22 cellular contexts compared by ENCODE assay signal in the genomic region with DNA sequence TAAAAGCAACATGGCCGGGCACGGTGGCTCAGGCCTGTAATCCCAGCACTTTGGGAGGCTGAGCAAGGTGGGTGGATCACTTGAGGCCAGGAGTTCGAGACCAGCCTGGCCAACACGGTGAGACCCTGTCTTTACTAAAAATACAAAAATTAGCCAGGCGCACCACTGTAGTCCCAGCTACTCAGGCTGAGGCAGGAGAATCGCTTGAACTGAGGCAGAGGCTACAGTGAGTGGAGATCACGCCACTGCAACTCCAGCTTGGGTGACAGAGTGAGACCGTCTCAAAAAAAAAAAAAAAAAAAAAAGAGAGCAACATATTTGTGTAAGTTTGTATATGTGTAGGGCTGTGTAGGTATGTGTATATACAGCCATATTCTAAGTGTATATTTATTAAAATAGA. TPM values are rescaled to one million over a fixed set of nuclear protein-coding genes. Genes with fewer than 3 reads are reported as not detected.
DNase-seq lines count a peak whose midpoint lies in the region; ATAC-seq, FAIRE-seq and TF ChIP-seq lines count a peak whose summit lies in the region.
"Had no signal": no experiment of that assay in that cellular context is flagged by ENCODE, and none has a peak within 500 bp of the region (broad histone marks: within the 10 kb centered on the region; RNA-seq: fewer than 3 reads in every experiment).

No MANE protein-coding gene starts in this region.

- intact Hi-C loops in activated CD8-positive, alpha-beta T cell treated with anti-CD3 and anti-CD28 coated beads for 36 hours (cut with micrococcal nuclease) = loop anchor here (10.0 kb wide), 1 partner anchor 318 kb away; no protein-coding TSS in a partner anchor

- no peak for TF ChIP-seq CTCF in activated CD8-positive, alpha-beta T cell treated with anti-CD3 and anti-CD28 coated beads for 36 hours (IDR thresholded peaks at IDR 0.05)
- no peak for TF ChIP-seq CTCF in nephron progenitor cell (IDR thresholded peaks at IDR 0.05)
- TF ChIP-seq CTCF in foreskin fibroblast (IDR thresholded peaks at IDR 0.05; ENCODE audit: low read depth, low read length) = no peak

- no peaks in the 10 kb centered on the region for H3K9me3 ChIP-seq in GM23248 (ENCODE audit: low read depth)
- H3K9me3 ChIP-seq in T-helper 17 cell (ENCODE audit: control insufficient read depth, low read length, poor library complexity, severe bottlenecking) = no peaks in the 10 kb centered on the region
- H3K9me3 ChIP-seq: esophagus muscularis mucosa, prostate gland, vagina had no signal

- whole genome bisulfite sequencing in GM23248 (ENCODE audit: low coverage in 1 of 2, low lambda C conversion rate in 2 of 2, missing lambda C conversion rate in 2 of 2), 2 experiments = 96 to 100% methylated on average over 8 of the region's 8 CpGs

- H3K36me3 ChIP-seq in GM23248 (ENCODE audit: low read depth) = peaks cover 44% of the 10 kb centered on the region

- H3K4me2 ChIP-seq in GM23248 (ENCODE audit: unreplicated experiment) = no peak overlapping the region
- H3K4me2 ChIP-seq: neural progenitor cell had no signal

- no peak overlapping the region for H2AFZ ChIP-seq in GM23248
- H2AFZ ChIP-seq: neural progenitor cell had no signal

- H3K4me1 Mint-ChIP-seq in activated CD8-positive, alpha-beta T cell treated with anti-CD3 and anti-CD28 coated beads for 36 hours (ENCODE audit: low read depth) = peaks cover 23% of the 10 kb centered on the region
- peaks cover 19% of the 10 kb centered on the region for H3K4me1 Mint-ChIP-seq in activated CD8-positive, alpha-beta T cell treated with anti-CD3 and anti-CD28 coated beads, Interleukin-2, amount 10 ng/mL, durations not matched to agents 7 days and 5 days (ENCODE audit: low read depth)
- peaks cover 12% of the 10 kb centered on the region for H3K4me1 Mint-ChIP-seq in T-helper 17 cell
- H3K4me1 Mint-ChIP-seq in nephron progenitor cell = peaks cover 8% of the 10 kb centered on the region

- H3K27me3 Mint-ChIP-seq in activated CD8-positive, alpha-beta T cell treated with anti-CD3 and anti-CD28 coated beads for 36 hours = no peaks in the 10 kb centered on the region
- H3K27me3 Mint-ChIP-seq in activated CD8-positive, alpha-beta T cell treated with anti-CD3 and anti-CD28 coated beads, Interleukin-2, amount 10 ng/mL, durations not matched to agents 7 days and 5 days (ENCODE audit: low read depth) = no peaks in the 10 kb centered on the region
- H3K27me3 Mint-ChIP-seq in T-helper 17 cell (no peaks in the 10 kb centered on the region), nephron progenitor cell (ENCODE audit: low read depth, poor library complexity) (peaks cover 2% of the 10 kb centered on the region)

- H3K27ac ChIP-seq in GM23248 = peak overlapping the region; percentile 14; the same call in 1 of the 2 replicates
- H3K27ac ChIP-seq: esophagus muscularis mucosa, neural progenitor cell, prostate gland, vagina had no signal

- no peak for DNase-seq in activated CD8-positive, alpha-beta T cell treated with anti-CD3 and anti-CD28 coated beads for 36 hours
- DNase-seq in activated CD8-positive, alpha-beta T cell treated with anti-CD3 and anti-CD28 coated beads, Interleukin-2, amount 10 ng/mL, durations not matched to agents 7 days and 5 days = no peak
- DNase-seq in GM23248 (no peak), T-helper 17 cell (no peak), nephron progenitor cell (no peak), foreskin fibroblast (no peak), frontal cortex (ENCODE audit: low spot score in 2 of 2) (no peak)
- DNase-seq in activated naive CD4-positive, alpha-beta T cell treated with anti-CD3 and anti-CD28 coated beads, Interleukin-2, amount 50 U/mL, for 16 hours = no peak
- DNase-seq: activated effector memory CD4-positive, alpha-beta T cell treated with Interleukin-2 at 50 U/mL for 16 hours; amniotic stem cell; left cardiac atrium; midbrain; NCI-H524 treated with DMSO at 0.1 percent for 48 hours; SIG-M5; stimulated activated CD4-positive, alpha-beta T cell treated with anti-CD3 and anti-CD28 coated beads, Interleukin-4, amount 100 ng/mL, for 24 hours had no signal

- FAIRE-seq in frontal cortex (lab: Jason Lieb, UNC) = no peak

- H3K9ac ChIP-seq in GM23248 = no peak overlapping the region
- H3K9ac ChIP-seq: neural progenitor cell had no signal

- H4K20me1 ChIP-seq in GM23248 (ENCODE audit: insufficient read depth) = no peaks in the 10 kb centered on the region; the same call in 1 of the 2 replicates

- no peaks in the 10 kb centered on the region for H3K9me3 Mint-ChIP-seq in activated CD8-positive, alpha-beta T cell treated with anti-CD3 and anti-CD28 coated beads for 36 hours
- no peaks in the 10 kb centered on the region for H3K9me3 Mint-ChIP-seq in activated CD8-positive, alpha-beta T cell treated with anti-CD3 and anti-CD28 coated beads, Interleukin-2, amount 10 ng/mL, durations not matched to agents 7 days and 5 days (ENCODE audit: insufficient read depth)
- H3K9me3 Mint-ChIP-seq in nephron progenitor cell = no peaks in the 10 kb centered on the region
- H3K9me3 Mint-ChIP-seq: CD14-positive monocyte; neural progenitor cell; T-helper 2 cell treated with Interferon-gamma antibody and Interleukin-4, amounts not matched to agents 5 μg/mL and 100 μg/mL, for 36 hours had no signal

- H3K4me3 ChIP-seq in GM23248 = no peak overlapping the region
- H3K4me3 ChIP-seq in foreskin fibroblast (ENCODE audit: low read depth in 1 of 2, low read length in 2 of 2) = no peak overlapping the region
- H3K4me3 ChIP-seq: esophagus muscularis mucosa, neural progenitor cell, prostate gland, vagina had no signal

- no peak for ATAC-seq in activated CD8-positive, alpha-beta T cell treated with anti-CD3 and anti-CD28 coated beads for 36 hours
- no peak for ATAC-seq in activated CD8-positive, alpha-beta T cell treated with anti-CD3 and anti-CD28 coated beads, Interleukin-2, amount 10 ng/mL, durations not matched to agents 7 days and 5 days
- ATAC-seq in T-helper 17 cell = no peak
- ATAC-seq: activated CD4-positive, CD25-positive, alpha-beta regulatory T cell treated with anti-CD3 and anti-CD28 coated beads, Interleukin-2, amount 50 U/mL, for 24 hours; left cardiac atrium had no signal

- peak overlapping the region; percentile 34 for H3K27ac Mint-ChIP-seq in activated CD8-positive, alpha-beta T cell treated with anti-CD3 and anti-CD28 coated beads for 36 hours
- no peak overlapping the region for H3K27ac Mint-ChIP-seq in activated CD8-positive, alpha-beta T cell treated with anti-CD3 and anti-CD28 coated beads, Interleukin-2, amount 10 ng/mL, durations not matched to agents 7 days and 5 days
- H3K27ac Mint-ChIP-seq in T-helper 17 cell (peak overlapping the region; percentile 27), nephron progenitor cell (peak overlapping the region; percentile 68)
- H3K27ac Mint-ChIP-seq: CD14-positive monocyte; neural progenitor cell; T-helper 2 cell treated with Interferon-gamma antibody and Interleukin-4, amounts not matched to agents 5 μg/mL and 100 μg/mL, for 36 hours had no signal

- CTCF ChIA-PET in activated CD8-positive, alpha-beta T cell treated with anti-CD3 and anti-CD28 coated beads for 36 hours (lab: Charles Lee) = no interaction called here
- CTCF ChIA-PET in activated CD8-positive, alpha-beta T cell treated with anti-CD3 and anti-CD28 coated beads, Interleukin-2, amount 10 ng/mL, durations not matched to agents 7 days and 5 days (lab: Charles Lee) = interaction anchor here (1.0 to 1.5 kb wide), 2 partner anchors 15 to 92 kb away, joined by 3 read pairs; no protein-coding TSS in a partner anchor

- in situ Hi-C loops in GM23248 (cut with MboI) = no loop called here

- POLR2A ChIA-PET in activated CD8-positive, alpha-beta T cell treated with anti-CD3 and anti-CD28 coated beads for 36 hours (lab: Charles Lee) = interaction anchor here (0.8 to 1.1 kb wide), 2 partner anchors 142 to 248 kb away, joined by 3 read pairs; a partner anchor contains a TSS
- POLR2A ChIA-PET in activated CD8-positive, alpha-beta T cell treated with anti-CD3 and anti-CD28 coated beads, Interleukin-2, amount 10 ng/mL, durations not matched to agents 7 days and 5 days (lab: Charles Lee) = no interaction called here

- H3K36me3 Mint-ChIP-seq in activated CD8-positive, alpha-beta T cell treated with anti-CD3 and anti-CD28 coated beads for 36 hours (ENCODE audit: low read depth) = peaks cover 38% of the 10 kb centered on the region
- peaks cover 53% of the 10 kb centered on the region for H3K36me3 Mint-ChIP-seq in activated CD8-positive, alpha-beta T cell treated with anti-CD3 and anti-CD28 coated beads, Interleukin-2, amount 10 ng/mL, durations not matched to agents 7 days and 5 days (ENCODE audit: low read depth)
- H3K36me3 Mint-ChIP-seq in T-helper 17 cell (ENCODE audit: low read depth) (peaks cover 10% of the 10 kb centered on the region), nephron progenitor cell (ENCODE audit: low read depth) (peaks cover 59% of the 10 kb centered on the region)

- no peaks in the 10 kb centered on the region for H3K27me3 ChIP-seq in GM23248 (replicated peaks; ENCODE audit: insufficient read depth)
- H3K27me3 ChIP-seq: esophagus muscularis mucosa, neural progenitor cell, vagina had no signal

- no peak overlapping the region for H3K4me3 Mint-ChIP-seq in activated CD8-positive, alpha-beta T cell treated with anti-CD3 and anti-CD28 coated beads for 36 hours
- no peak overlapping the region for H3K4me3 Mint-ChIP-seq in activated CD8-positive, alpha-beta T cell treated with anti-CD3 and anti-CD28 coated beads, Interleukin-2, amount 10 ng/mL, durations not matched to agents 7 days and 5 days
- H3K4me3 Mint-ChIP-seq in T-helper 17 cell (no peak overlapping the region), nephron progenitor cell (no peak overlapping the region)
- H3K4me3 Mint-ChIP-seq: CD14-positive monocyte; neural progenitor cell; T-helper 2 cell treated with Interferon-gamma antibody and Interleukin-4, amounts not matched to agents 5 μg/mL and 100 μg/mL, for 36 hours had no signal

- H3K9me2 ChIP-seq in GM23248 (ENCODE audit: insufficient read depth) = no peaks in the 10 kb centered on the region

- H3K79me2 ChIP-seq in GM23248 (ENCODE audit: insufficient read depth) = peaks cover 8% of the 10 kb centered on the region

- peaks cover 30% of the 10 kb centered on the region for H3K4me1 ChIP-seq in GM23248 (ENCODE audit: insufficient read depth)
- H3K4me1 ChIP-seq: prostate gland had no signal

- H3F3A ChIP-seq in GM23248 (ENCODE audit: insufficient read depth) = peaks cover 79% of the 10 kb centered on the region

RNA-seq across cellular contexts. Expression of a gene that starts 7.5 kb away (rescaled TPM):
- 1,000 to 10,000 TPM; 3,991 to 4,024 TPM for total RNA-seq in activated CD8-positive, alpha-beta T cell treated with anti-CD3 and anti-CD28 coated beads for 36 hours
- total RNA-seq in activated CD8-positive, alpha-beta T cell treated with anti-CD3 and anti-CD28 coated beads, Interleukin-2, amount 10 ng/mL, durations not matched to agents 7 days and 5 days = 1,000 to 10,000 TPM; 2,209 to 2,222 TPM
- total RNA-seq in GM23248 (2014; rRNA removed; shearing (Covaris generic)) = 857 and 958 TPM in 2 replicates
- 986 and 991 TPM in 2 replicates for polyA plus RNA-seq in GM23248 (2016; fragmentation: Nextera tagmentation; extraction: Ambion mirVana)
- total RNA-seq in T-helper 17 cell = 1,000 to 10,000 TPM; 3,083 to 3,236 TPM
- 1,234 TPM for total RNA-seq in frontal cortex

RNA-seq across cellular contexts. Expression of a gene that starts 36.2 kb away (rescaled TPM):
- 1 to 10 TPM; 1.2 to 1.4 TPM for total RNA-seq in activated CD8-positive, alpha-beta T cell treated with anti-CD3 and anti-CD28 coated beads for 36 hours
- total RNA-seq in activated CD8-positive, alpha-beta T cell treated with anti-CD3 and anti-CD28 coated beads, Interleukin-2, amount 10 ng/mL, durations not matched to agents 7 days and 5 days = 1 to 10 TPM; 1.7 to 2.6 TPM
- total RNA-seq in GM23248 (2014; rRNA removed; shearing (Covaris generic)) = 0.76 and 3.7 TPM in 2 replicates
- 0.30 and 0.48 TPM in 2 replicates for polyA plus RNA-seq in GM23248 (2016; fragmentation: Nextera tagmentation; extraction: Ambion mirVana)
- total RNA-seq in T-helper 17 cell (1 to 10 TPM; 1.8 to 7.8 TPM), frontal cortex (11.0 TPM)
